Comparison of ENCODE assay signal across 8 cellular contexts in genomic region chr1:166166701-166167394, GRCh38. TPM values are rescaled to one million over a fixed set of nuclear protein-coding genes. Genes with fewer than 3 reads are reported as not detected.
A peak's percentile ranks its signal among the peaks of the same experiment; 100 is the strongest.
DNase-seq lines count a peak whose midpoint lies in the region; ATAC-seq and TF ChIP-seq lines count a peak whose summit lies in the region.

Gene FAM78B (minus strand): TSS chr1:166167001. CDS start chr1:166166248, 753 bp downstream.

- H3K27ac Mint-ChIP-seq in activated naive CD4-positive, alpha-beta T cell treated with anti-CD3 and anti-CD28 coated beads, Interleukin-2, amount 50 U/mL, for 24 hours, result no peak within 1 kb of the TSS
- H3K27ac Mint-ChIP-seq in glutamatergic neuron (ENCODE audit: unreplicated experiment), result peak within 1 kb of the TSS; percentile 94

- H3K27me3 Mint-ChIP-seq in activated naive CD4-positive, alpha-beta T cell treated with anti-CD3 and anti-CD28 coated beads, Interleukin-2, amount 50 U/mL, for 24 hours, result peaks cover 37% of the 10 kb centered on the region
- H3K27me3 Mint-ChIP-seq in glutamatergic neuron (ENCODE audit: unreplicated experiment), result peaks cover 11% of the 10 kb centered on the region

- peak; percentile 98 for DNase-seq in D341Med (ENCODE audit: low spot score)
- peak; percentile 47 to 57 for DNase-seq in SJSA1 (ENCODE audit: low read depth in 1 of 2, low spot score in 2 of 2)
- DNase-seq in glutamatergic neuron, result peak; percentile 82
- peak; percentile 89 for DNase-seq in osteoblast (ENCODE audit: insufficient read length, low spot score, missing footprints)
- peak; percentile 51 to 91 for DNase-seq in upper lobe of left lung

- peak within 1 kb of the TSS; percentile 7 for H3K9ac ChIP-seq in HUES6 (ENCODE audit: low read length)

- H3K4me1 ChIP-seq in HUES6 (ENCODE audit: control insufficient read depth, insufficient read depth, low read length) (peaks cover 12% of the 10 kb centered on the region; the same call in 1 of the 2 replicates), SJSA1 (replicated peaks) (peaks cover 14% of the 10 kb centered on the region), osteoblast (ENCODE audit: insufficient read depth, low read length) (no peaks in the 10 kb centered on the region), upper lobe of left lung (peaks cover 12 to 31% (median 22%) of the 10 kb centered on the region in 4 donors)

- H3K36me3 ChIP-seq in HUES6 (ENCODE audit: control insufficient read depth, insufficient read depth, low read length) (no peaks in the 10 kb centered on the region), SJSA1 (no peaks in the 10 kb centered on the region), osteoblast (ENCODE audit: insufficient read depth, low read length) (no peaks in the 10 kb centered on the region), upper lobe of left lung (no peaks in the 10 kb centered on the region)

- ATAC-seq in GM21381 (IDR thresholded peaks at IDR 0.05; ENCODE audit: unreplicated experiment) (peak; percentile 39), upper lobe of left lung (ENCODE audit: low FRiP score in 2 of 2) (peak; percentile 79 to 91)

- 0 to 2% methylated on average over 2 to 16 of the region's 60 CpGs for WGBS in upper lobe of left lung, 2 donors

- H3K4me3 Mint-ChIP-seq in activated naive CD4-positive, alpha-beta T cell treated with anti-CD3 and anti-CD28 coated beads, Interleukin-2, amount 50 U/mL, for 24 hours, result peak within 1 kb of the TSS; percentile 72
- peak within 1 kb of the TSS; percentile 97 for H3K4me3 Mint-ChIP-seq in glutamatergic neuron (ENCODE audit: unreplicated experiment)

- H4K20me1 ChIP-seq in osteoblast (ENCODE audit: insufficient read depth, low read length), result no peaks in the 10 kb centered on the region

- no peak within 1 kb of the TSS for H2AFZ ChIP-seq in osteoblast (ENCODE audit: low read length)

- H3K9me3 Mint-ChIP-seq in activated naive CD4-positive, alpha-beta T cell treated with anti-CD3 and anti-CD28 coated beads, Interleukin-2, amount 50 U/mL, for 24 hours, result no peaks in the 10 kb centered on the region
- peaks cover 14% of the 10 kb centered on the region for H3K9me3 Mint-ChIP-seq in glutamatergic neuron (ENCODE audit: unreplicated experiment)

- H3K27me3 ChIP-seq in HUES6 (ENCODE audit: control insufficient read depth, insufficient read depth, low read length), result peaks cover 60% of the 10 kb centered on the region
- H3K27me3 ChIP-seq in SJSA1 (replicated peaks), result peaks cover 44% of the 10 kb centered on the region
- peaks cover 26% of the 10 kb centered on the region for H3K27me3 ChIP-seq in osteoblast (ENCODE audit: insufficient read depth, low read length)
- peaks cover 0 to 4% (median 0%) of the 10 kb centered on the region in 4 donors for H3K27me3 ChIP-seq in upper lobe of left lung

- no peaks in the 10 kb centered on the region for H3K36me3 Mint-ChIP-seq in activated naive CD4-positive, alpha-beta T cell treated with anti-CD3 and anti-CD28 coated beads, Interleukin-2, amount 50 U/mL, for 24 hours
- no peaks in the 10 kb centered on the region for H3K36me3 Mint-ChIP-seq in glutamatergic neuron (ENCODE audit: unreplicated experiment)

- TF ChIP-seq EP300 in upper lobe of left lung (IDR thresholded peaks at IDR 0.05), result no peak

- H3K9me3 ChIP-seq in HUES6 (ENCODE audit: control insufficient read depth, insufficient read depth, low read depth, low read length), result no peaks in the 10 kb centered on the region
- H3K9me3 ChIP-seq in SJSA1 (replicated peaks), result no peaks in the 10 kb centered on the region
- H3K9me3 ChIP-seq in osteoblast (ENCODE audit: low read depth, low read length), result no peaks in the 10 kb centered on the region
- no peaks in the 10 kb centered on the region for H3K9me3 ChIP-seq in upper lobe of left lung

- H3K27ac ChIP-seq in HUES6 (ENCODE audit: low read depth, low read length) (no peak within 1 kb of the TSS), SJSA1 (no peak within 1 kb of the TSS), osteoblast (ENCODE audit: low read depth, low read length) (no peak within 1 kb of the TSS), upper lobe of left lung (peak within 1 kb of the TSS in 1 of 4 donors; percentile 56)

- peak within 1 kb of the TSS; percentile 61 for H3K4me2 ChIP-seq in osteoblast (ENCODE audit: insufficient read depth, low read length)

- TF ChIP-seq POLR2A in upper lobe of left lung (IDR thresholded peaks at IDR 0.05), result no peak

- no peak for TF ChIP-seq CTCF in glutamatergic neuron (IDR thresholded peaks at IDR 0.05; ENCODE audit: partially characterized antibody, unreplicated experiment)
- TF ChIP-seq CTCF in osteoblast (IDR thresholded peaks at IDR 0.05; ENCODE audit: extremely low read depth, low read depth, low read length), result no peak
- TF ChIP-seq CTCF in upper lobe of left lung (IDR thresholded peaks at IDR 0.05), result no peak

- H3K4me3 ChIP-seq in HUES6 (ENCODE audit: low read depth, low read length), result peak within 1 kb of the TSS; percentile 60
- H3K4me3 ChIP-seq in SJSA1, result peak within 1 kb of the TSS; percentile 51
- peak within 1 kb of the TSS; percentile 63 for H3K4me3 ChIP-seq in osteoblast (ENCODE audit: insufficient read depth, low read length)
- peak within 1 kb of the TSS; percentile 54 to 85 (median 80) for H3K4me3 ChIP-seq in upper lobe of left lung

- H3K4me1 Mint-ChIP-seq in activated naive CD4-positive, alpha-beta T cell treated with anti-CD3 and anti-CD28 coated beads, Interleukin-2, amount 50 U/mL, for 24 hours, result peaks cover 16% of the 10 kb centered on the region
- peaks cover 32% of the 10 kb centered on the region for H3K4me1 Mint-ChIP-seq in glutamatergic neuron (ENCODE audit: low read depth, unreplicated experiment)

- H3K79me2 ChIP-seq in osteoblast (ENCODE audit: insufficient read depth, low read length), result no peaks in the 10 kb centered on the region

RNA-seq across cellular contexts. Expression of gene FAM78B, which starts in this region (rescaled TPM):
- 0.11 TPM in 1 of 2 replicates, not detected in the other for total RNA-seq in SJSA1 (2014; rRNA removed; shearing (Covaris generic))
- total RNA-seq in glutamatergic neuron (ENCODE audit: unreplicated experiment) (66.0 TPM), osteoblast (0.29 and 0.36 TPM in 2 replicates), upper lobe of left lung (1 to 10 TPM in 2 of 6 donors, under 1 TPM in 2, not detected in 2; 0.80 to 1.3 (median 1.00) TPM)

Comparison
In these comparisons a context has a peak if more than half of its experiments do, and no peak if none do; other contexts are left out.
1. RNA of gene FAM78B (total RNA-seq): 66.0 TPM in glutamatergic neuron (single experiment); 0.80 to 1.3 TPM in upper lobe of left lung, 0.29 to 0.36 TPM in osteoblast and 0.11 TPM in SJSA1; every median in the first group is over 10 times any median in the second.
2. Peak in DNase-seq and H3K4me3 ChIP-seq in SJSA1; RNA of the gene not detected or under 1 TPM.
3. Peak in DNase-seq, H3K4me3 ChIP-seq and H3K4me2 ChIP-seq in osteoblast; RNA of the gene not detected or under 1 TPM.
4. Peak in every context shown above with its lines, with median percentiles within 50 percentile points of each other: DNase-seq and H3K4me3 ChIP-seq.